In the genomic region with DNA sequence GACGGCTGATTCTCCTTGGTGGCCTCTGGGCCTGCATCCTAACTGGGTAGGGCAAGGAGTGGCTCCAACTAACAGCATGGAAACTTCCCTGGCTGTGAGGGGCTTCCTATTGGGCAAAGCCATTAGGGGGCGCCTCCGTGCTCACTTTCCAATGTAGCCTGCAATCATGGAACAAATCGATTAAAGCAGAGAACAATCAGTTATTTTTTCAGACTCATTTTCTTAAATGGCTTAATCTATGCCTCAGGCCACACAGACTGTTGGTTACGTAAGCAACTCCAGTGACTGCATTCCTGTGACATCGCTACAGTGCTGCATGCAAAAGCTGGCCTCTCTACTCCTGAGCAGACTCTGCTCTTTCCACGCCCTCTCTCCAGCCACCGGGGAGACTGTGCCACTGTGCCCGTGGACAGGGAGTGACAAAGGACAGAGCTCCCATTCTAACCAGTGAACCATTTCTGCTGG, we compare ENCODE assay signal across 9 cellular contexts.
DNase-seq lines count a peak whose midpoint lies in the region; ATAC-seq and TF ChIP-seq lines count a peak whose summit lies in the region.
"Had no signal": no experiment of that assay in that cellular context is flagged by ENCODE, and none has a peak within 500 bp of the region (broad histone marks: within the 10 kb centered on the region; RNA-seq: fewer than 3 reads in every experiment).

No MANE protein-coding gene starts in this region.

- peaks cover 16% of the 10 kb centered on the region for H3K4me1 ChIP-seq in ACC112 (ENCODE audit: control insufficient read depth, insufficient read depth, low read length, unreplicated experiment)
- peaks cover 16% of the 10 kb centered on the region for H3K4me1 ChIP-seq in hepatocyte (ENCODE audit: insufficient read depth)
- peaks cover 6% of the 10 kb centered on the region for H3K4me1 ChIP-seq in vagina

- DNase-seq in amniotic stem cell (lab: John Stamatoyannopoulos, UW): peak; percentile 9
- peak; percentile 38 for DNase-seq in hepatocyte (ENCODE audit: low spot score)
- no peak for DNase-seq in vagina (ENCODE audit: extremely low spot score in 2 of 2)
- DNase-seq in NCI-H446 (lab: John Stamatoyannopoulos, UW): no peak
- DNase-seq: cortex of kidney had no signal

- no peaks in the 10 kb centered on the region for H3K36me3 ChIP-seq in ACC112 (ENCODE audit: insufficient read depth, low read length)
- H3K36me3 ChIP-seq in hepatocyte (replicated peaks; ENCODE audit: insufficient read depth, low read depth): no peaks in the 10 kb centered on the region
- no peaks in the 10 kb centered on the region for H3K36me3 ChIP-seq in vagina

- WGBS in hepatocyte (ENCODE audit: low lambda C conversion rate, missing lambda C conversion rate): 46% methylated on average over 9 of the region's 9 CpGs

- H3K4me3 ChIP-seq in ACC112 (ENCODE audit: low read depth, low read length) (no peak overlapping the region), hepatocyte (no peak overlapping the region), vagina (no peak overlapping the region)

- no peaks in the 10 kb centered on the region for H3K9me2 ChIP-seq in hepatocyte (replicated peaks; ENCODE audit: insufficient read depth)

- H3K9me3 ChIP-seq in hepatocyte (ENCODE audit: low read depth) (no peaks in the 10 kb centered on the region), vagina (no peaks in the 10 kb centered on the region)

- no peak for TF ChIP-seq POLR2A in vagina (IDR thresholded peaks at IDR 0.05)

- peak; percentile 19 for TF ChIP-seq CTCF in GM12873 (IDR thresholded peaks at IDR 0.05; ENCODE audit: insufficient read depth, low read depth, low read length, missing control alignments)
- peak; percentile 33 for TF ChIP-seq CTCF in hepatocyte (IDR thresholded peaks at IDR 0.05; ENCODE audit: poor library complexity)
- TF ChIP-seq CTCF in vagina (IDR thresholded peaks at IDR 0.05): no peak

- H4K20me1 ChIP-seq in hepatocyte (ENCODE audit: insufficient read depth, poor library complexity, severe bottlenecking): no peaks in the 10 kb centered on the region

- ATAC-seq in GM21515 (IDR thresholded peaks at IDR 0.05; ENCODE audit: unreplicated experiment): no peak
- ATAC-seq in GM19395 (IDR thresholded peaks at IDR 0.05; ENCODE audit: unreplicated experiment): no peak

- no peak overlapping the region for H3K4me2 ChIP-seq in hepatocyte

- H3K79me2 ChIP-seq in ACC112 (ENCODE audit: control insufficient read depth, insufficient read depth, low read length, unreplicated experiment) (no peaks in the 10 kb centered on the region), hepatocyte (no peaks in the 10 kb centered on the region)

- intact Hi-C loops in vagina (cut with DNase I): no loop called here

- no peak overlapping the region for H2AFZ ChIP-seq in ACC112 (ENCODE audit: low read length, unreplicated experiment)
- no peak overlapping the region for H2AFZ ChIP-seq in hepatocyte

- H3K27me3 ChIP-seq in ACC112 (ENCODE audit: insufficient read depth, low read length) (no peaks in the 10 kb centered on the region), hepatocyte (no peaks in the 10 kb centered on the region), vagina (no peaks in the 10 kb centered on the region)

- H3K27ac ChIP-seq in ACC112 (ENCODE audit: low read depth, low read length): peak overlapping the region; percentile 51
- peak overlapping the region; percentile 38 for H3K27ac ChIP-seq in hepatocyte
- no peak overlapping the region for H3K27ac ChIP-seq in vagina

Comparison
In these comparisons a context has a peak if more than half of its experiments do, and no peak if none do; other contexts are left out.
1. CTCF ChIP-seq: peak in GM12873 (single experiment) and hepatocyte (single experiment); none in vagina (0 of 3).
2. DNase-seq: peak in amniotic stem cell (single experiment) and hepatocyte (single experiment); none in vagina (0 of 2) and NCI-H446 (0 of 2).